1 cellular context compared by ENCODE assay signal in genomic region chr11:44530413-44531115, GRCh38.
TF ChIP-seq lines count a peak whose summit lies in the region.

No MANE protein-coding gene starts in this region.

TF ChIP-seq in K562, 482 proteins besides CTCF, POLR2A, EP300 and RAD21 (continued from another document and continues in another):
- TF ChIP-seq ZNF644 (tag; IDR thresholded peaks at IDR 0.05; ENCODE audit: low read depth) (peak; percentile 82; the same call in 1 of the 2 replicates), CHD1 (IDR thresholded peaks at IDR 0.05; ENCODE audit: low read length) (peak; percentile 48), REST (CRISPR knock-in tag; IDR thresholded peaks at IDR 0.05; ENCODE audit: low read depth) (peak; percentile 28; the same call in 1 of the 2 replicates), RFX1 (IDR thresholded peaks at IDR 0.05) (peak; percentile 79), DIDO1 (tag; IDR thresholded peaks at IDR 0.05; ENCODE audit: low read depth) (0 out of 2 replicates have a peak, but pooled peaks have one; percentile 58), PRDM10 (IDR thresholded peaks at IDR 0.05; ENCODE audit: partially characterized antibody) (peak; percentile 34), CBFB (CRISPR knock-in tag; IDR thresholded peaks at IDR 0.05) (no peak), PHF8 (IDR thresholded peaks at IDR 0.05; ENCODE audit: borderline replicate concordance, low read length) (0 out of 2 replicates have a peak, but pooled peaks have one; percentile 1), MEIS2 (IDR thresholded peaks at IDR 0.05; ENCODE audit: partially characterized antibody) (peak; percentile 70), E2F5 (CRISPR knock-in tag; IDR thresholded peaks at IDR 0.05) (no peak), GTF2E2 (tag; IDR thresholded peaks at IDR 0.05) (peak; percentile 83), KDM1A (IDR thresholded peaks at IDR 0.05) (peak in 1 of 2 experiments; percentile 6; a peak in 1 of 4 replicates), ATF3 (IDR thresholded peaks at IDR 0.05) (peak; percentile 87; the same call in 1 of the 2 replicates), ATF3 (CRISPR knock-in tag; conservative IDR thresholded peaks at IDR 0.05) (no peak), PML (IDR thresholded peaks at IDR 0.05; ENCODE audit: low read length) (no peak), BACH1 (tag; IDR thresholded peaks at IDR 0.05) (peak; percentile 91), NFIC (IDR thresholded peaks at IDR 0.05) (peak; percentile 94), ARNT (IDR thresholded peaks at IDR 0.05) (peak in 1 of 2 experiments; percentile 44; a peak in 1 of 4 replicates), HDGF (IDR thresholded peaks at IDR 0.05) (0 out of 2 replicates have a peak, but pooled peaks have one; percentile 3), CCNT2 (IDR thresholded peaks at IDR 0.05; ENCODE audit: borderline replicate concordance, extremely low read depth, insufficient read length, low read depth, low read length) (no peak), SMARCE1 (IDR thresholded peaks at IDR 0.05) (0 out of 2 replicates have a peak, but pooled peaks have one; percentile 58), ZBTB2 (IDR thresholded peaks at IDR 0.05) (no peak), ZNF395 (CRISPR knock-in tag; IDR thresholded peaks at IDR 0.05) (peak; percentile 96), ZBTB17 (CRISPR knock-in tag; IDR thresholded peaks at IDR 0.05) (peak; percentile 83; the same call in 1 of the 2 replicates), NRF1 (conservative IDR thresholded peaks at IDR 0.05 in 1 of 2, IDR thresholded peaks at IDR 0.05 in 1 of 2) (peak; percentile 61 to 63), CTBP1 (IDR thresholded peaks at IDR 0.05; ENCODE audit: borderline replicate concordance) (no peak), ZBTB12 (CRISPR knock-in tag; IDR thresholded peaks at IDR 0.05) (0 out of 2 replicates have a peak, but pooled peaks have one; percentile 32), ATF7 (IDR thresholded peaks at IDR 0.05) (peak; percentile 77), EGR1 (conservative IDR thresholded peaks at IDR 0.05) (peak; percentile 43), TEAD1 (CRISPR knock-in tag; IDR thresholded peaks at IDR 0.05) (0 out of 4 replicates have a peak, but pooled peaks of 1 of the 2 experiments have one; percentile 10), ZBTB34 (CRISPR knock-in tag; IDR thresholded peaks at IDR 0.05) (peak; percentile 52; the same call in 1 of the 2 replicates), KLF6 (CRISPR knock-in tag; IDR thresholded peaks at IDR 0.05; ENCODE audit: borderline replicate concordance) (peak; percentile 72; the same call in 1 of the 2 replicates), ZNF830 (CRISPR knock-in tag; IDR thresholded peaks at IDR 0.05) (0 out of 2 replicates have a peak, but pooled peaks have one; percentile 44), ZKSCAN8 (CRISPR knock-in tag; IDR thresholded peaks at IDR 0.05) (peak; percentile 58; the same call in 1 of the 2 replicates), POLR2G (IDR thresholded peaks at IDR 0.05; ENCODE audit: low read depth, low read length) (peak; percentile 13; the same call in 1 of the 2 replicates), MECOM (CRISPR knock-in tag; IDR thresholded peaks at IDR 0.05) (0 out of 2 replicates have a peak, but pooled peaks have one; percentile 7), MXD1 (CRISPR knock-in tag; IDR thresholded peaks at IDR 0.05; ENCODE audit: borderline replicate concordance, poor library complexity, severe bottlenecking) (no peak), CTCFL (IDR thresholded peaks at IDR 0.05; ENCODE audit: borderline replicate concordance, insufficient read depth, low read depth, low read length, poor library complexity, severe bottlenecking) (no peak), ARID3A (IDR thresholded peaks at IDR 0.05; ENCODE audit: borderline replicate concordance, low read depth, low read length) (no peak), NFIX (CRISPR knock-in tag; IDR thresholded peaks at IDR 0.05; ENCODE audit: low read depth) (no peak), POLR2AphosphoS5 (IDR thresholded peaks at IDR 0.05; ENCODE audit: control insufficient read depth, insufficient read depth, low read depth, low read length) (0 out of 2 replicates have a peak, but pooled peaks have one; percentile 18)
